Comparison of ENCODE assay signal across 1 cellular context in the genomic region with DNA sequence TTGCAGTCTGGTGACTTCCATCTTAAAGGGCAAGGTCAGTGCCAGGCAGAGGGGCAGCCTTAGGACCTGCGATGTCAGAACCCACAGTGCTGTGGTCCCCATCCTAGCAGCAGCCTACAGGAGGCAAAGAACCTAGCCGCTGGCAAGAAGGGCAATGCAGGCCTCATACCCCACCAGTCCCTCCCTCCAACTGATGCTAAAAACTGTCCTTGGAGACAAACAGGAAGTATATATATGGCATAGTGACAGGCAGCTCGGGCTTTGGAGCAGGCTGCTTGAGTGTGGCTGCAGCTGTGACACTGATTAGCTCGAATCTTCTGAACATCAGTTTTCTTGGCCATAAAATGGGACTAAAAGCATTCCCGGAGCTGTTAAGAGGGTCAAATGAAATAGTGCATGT.
TF ChIP-seq lines count a peak whose summit lies in the region.

No MANE protein-coding gene starts in this region.

TF ChIP-seq in WTC11, 78 proteins besides CTCF, POLR2A, EP300 and RAD21 (continued from another document):
- TF ChIP-seq, protein P1, sequence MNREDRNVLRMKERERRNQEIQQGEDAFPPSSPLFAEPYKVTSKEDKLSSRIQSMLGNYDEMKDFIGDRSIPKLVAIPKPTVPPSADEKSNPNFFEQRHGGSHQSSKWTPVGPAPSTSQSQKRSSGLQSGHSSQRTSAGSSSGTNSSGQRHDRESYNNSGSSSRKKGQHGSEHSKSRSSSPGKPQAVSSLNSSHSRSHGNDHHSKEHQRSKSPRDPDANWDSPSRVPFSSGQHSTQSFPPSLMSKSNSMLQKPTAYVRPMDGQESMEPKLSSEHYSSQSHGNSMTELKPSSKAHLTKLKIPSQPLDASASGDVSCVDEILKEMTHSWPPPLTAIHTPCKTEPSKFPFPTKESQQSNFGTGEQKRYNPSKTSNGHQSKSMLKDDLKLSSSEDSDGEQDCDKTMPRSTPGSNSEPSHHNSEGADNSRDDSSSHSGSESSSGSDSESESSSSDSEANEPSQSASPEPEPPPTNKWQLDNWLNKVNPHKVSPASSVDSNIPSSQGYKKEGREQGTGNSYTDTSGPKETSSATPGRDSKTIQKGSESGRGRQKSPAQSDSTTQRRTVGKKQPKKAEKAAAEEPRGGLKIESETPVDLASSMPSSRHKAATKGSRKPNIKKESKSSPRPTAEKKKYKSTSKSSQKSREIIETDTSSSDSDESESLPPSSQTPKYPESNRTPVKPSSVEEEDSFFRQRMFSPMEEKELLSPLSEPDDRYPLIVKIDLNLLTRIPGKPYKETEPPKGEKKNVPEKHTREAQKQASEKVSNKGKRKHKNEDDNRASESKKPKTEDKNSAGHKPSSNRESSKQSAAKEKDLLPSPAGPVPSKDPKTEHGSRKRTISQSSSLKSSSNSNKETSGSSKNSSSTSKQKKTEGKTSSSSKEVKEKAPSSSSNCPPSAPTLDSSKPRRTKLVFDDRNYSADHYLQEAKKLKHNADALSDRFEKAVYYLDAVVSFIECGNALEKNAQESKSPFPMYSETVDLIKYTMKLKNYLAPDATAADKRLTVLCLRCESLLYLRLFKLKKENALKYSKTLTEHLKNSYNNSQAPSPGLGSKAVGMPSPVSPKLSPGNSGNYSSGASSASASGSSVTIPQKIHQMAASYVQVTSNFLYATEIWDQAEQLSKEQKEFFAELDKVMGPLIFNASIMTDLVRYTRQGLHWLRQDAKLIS (CRISPR knock-in tag; IDR thresholded peaks at IDR 0.05; ENCODE audit: borderline replicate concordance): no peak
- TF ChIP-seq, protein P2, sequence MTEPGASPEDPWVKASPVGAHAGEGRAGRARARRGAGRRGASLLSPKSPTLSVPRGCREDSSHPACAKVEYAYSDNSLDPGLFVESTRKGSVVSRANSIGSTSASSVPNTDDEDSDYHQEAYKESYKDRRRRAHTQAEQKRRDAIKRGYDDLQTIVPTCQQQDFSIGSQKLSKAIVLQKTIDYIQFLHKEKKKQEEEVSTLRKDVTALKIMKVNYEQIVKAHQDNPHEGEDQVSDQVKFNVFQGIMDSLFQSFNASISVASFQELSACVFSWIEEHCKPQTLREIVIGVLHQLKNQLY (CRISPR knock-in tag; IDR thresholded peaks at IDR 0.05): no peak
- TF ChIP-seq ESRRA (CRISPR knock-in tag; IDR thresholded peaks at IDR 0.05; ENCODE audit: borderline replicate concordance): no peak
- TF ChIP-seq CREB1 (CRISPR knock-in tag; IDR thresholded peaks at IDR 0.05): no peak
- no peak for TF ChIP-seq ATF1 (CRISPR knock-in tag; IDR thresholded peaks at IDR 0.05)
- TF ChIP-seq NR1H2 (CRISPR knock-in tag; IDR thresholded peaks at IDR 0.05): no peak
- TF ChIP-seq, protein P3, sequence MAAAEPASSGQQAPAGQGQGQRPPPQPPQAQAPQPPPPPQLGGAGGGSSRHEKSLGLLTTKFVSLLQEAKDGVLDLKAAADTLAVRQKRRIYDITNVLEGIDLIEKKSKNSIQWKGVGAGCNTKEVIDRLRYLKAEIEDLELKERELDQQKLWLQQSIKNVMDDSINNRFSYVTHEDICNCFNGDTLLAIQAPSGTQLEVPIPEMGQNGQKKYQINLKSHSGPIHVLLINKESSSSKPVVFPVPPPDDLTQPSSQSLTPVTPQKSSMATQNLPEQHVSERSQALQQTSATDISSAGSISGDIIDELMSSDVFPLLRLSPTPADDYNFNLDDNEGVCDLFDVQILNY (CRISPR knock-in tag; IDR thresholded peaks at IDR 0.05): no peak
- no peak for TF ChIP-seq CBFB (CRISPR knock-in tag; IDR thresholded peaks at IDR 0.05; ENCODE audit: low read depth)
- TF ChIP-seq, protein P4, sequence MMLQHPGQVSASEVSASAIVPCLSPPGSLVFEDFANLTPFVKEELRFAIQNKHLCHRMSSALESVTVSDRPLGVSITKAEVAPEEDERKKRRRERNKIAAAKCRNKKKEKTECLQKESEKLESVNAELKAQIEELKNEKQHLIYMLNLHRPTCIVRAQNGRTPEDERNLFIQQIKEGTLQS (CRISPR knock-in tag; conservative IDR thresholded peaks at IDR 0.05): no peak
- TF ChIP-seq, protein P5, sequence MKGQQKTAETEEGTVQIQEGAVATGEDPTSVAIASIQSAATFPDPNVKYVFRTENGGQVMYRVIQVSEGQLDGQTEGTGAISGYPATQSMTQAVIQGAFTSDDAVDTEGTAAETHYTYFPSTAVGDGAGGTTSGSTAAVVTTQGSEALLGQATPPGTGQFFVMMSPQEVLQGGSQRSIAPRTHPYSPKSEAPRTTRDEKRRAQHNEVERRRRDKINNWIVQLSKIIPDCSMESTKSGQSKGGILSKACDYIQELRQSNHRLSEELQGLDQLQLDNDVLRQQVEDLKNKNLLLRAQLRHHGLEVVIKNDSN (CRISPR knock-in tag; IDR thresholded peaks at IDR 0.05): no peak
- TF ChIP-seq, protein P6, sequence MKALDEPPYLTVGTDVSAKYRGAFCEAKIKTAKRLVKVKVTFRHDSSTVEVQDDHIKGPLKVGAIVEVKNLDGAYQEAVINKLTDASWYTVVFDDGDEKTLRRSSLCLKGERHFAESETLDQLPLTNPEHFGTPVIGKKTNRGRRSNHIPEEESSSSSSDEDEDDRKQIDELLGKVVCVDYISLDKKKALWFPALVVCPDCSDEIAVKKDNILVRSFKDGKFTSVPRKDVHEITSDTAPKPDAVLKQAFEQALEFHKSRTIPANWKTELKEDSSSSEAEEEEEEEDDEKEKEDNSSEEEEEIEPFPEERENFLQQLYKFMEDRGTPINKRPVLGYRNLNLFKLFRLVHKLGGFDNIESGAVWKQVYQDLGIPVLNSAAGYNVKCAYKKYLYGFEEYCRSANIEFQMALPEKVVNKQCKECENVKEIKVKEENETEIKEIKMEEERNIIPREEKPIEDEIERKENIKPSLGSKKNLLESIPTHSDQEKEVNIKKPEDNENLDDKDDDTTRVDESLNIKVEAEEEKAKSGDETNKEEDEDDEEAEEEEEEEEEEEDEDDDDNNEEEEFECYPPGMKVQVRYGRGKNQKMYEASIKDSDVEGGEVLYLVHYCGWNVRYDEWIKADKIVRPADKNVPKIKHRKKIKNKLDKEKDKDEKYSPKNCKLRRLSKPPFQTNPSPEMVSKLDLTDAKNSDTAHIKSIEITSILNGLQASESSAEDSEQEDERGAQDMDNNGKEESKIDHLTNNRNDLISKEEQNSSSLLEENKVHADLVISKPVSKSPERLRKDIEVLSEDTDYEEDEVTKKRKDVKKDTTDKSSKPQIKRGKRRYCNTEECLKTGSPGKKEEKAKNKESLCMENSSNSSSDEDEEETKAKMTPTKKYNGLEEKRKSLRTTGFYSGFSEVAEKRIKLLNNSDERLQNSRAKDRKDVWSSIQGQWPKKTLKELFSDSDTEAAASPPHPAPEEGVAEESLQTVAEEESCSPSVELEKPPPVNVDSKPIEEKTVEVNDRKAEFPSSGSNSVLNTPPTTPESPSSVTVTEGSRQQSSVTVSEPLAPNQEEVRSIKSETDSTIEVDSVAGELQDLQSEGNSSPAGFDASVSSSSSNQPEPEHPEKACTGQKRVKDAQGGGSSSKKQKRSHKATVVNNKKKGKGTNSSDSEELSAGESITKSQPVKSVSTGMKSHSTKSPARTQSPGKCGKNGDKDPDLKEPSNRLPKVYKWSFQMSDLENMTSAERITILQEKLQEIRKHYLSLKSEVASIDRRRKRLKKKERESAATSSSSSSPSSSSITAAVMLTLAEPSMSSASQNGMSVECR (CRISPR knock-in tag; IDR thresholded peaks at IDR 0.05; ENCODE audit: borderline replicate concordance): no peak
- no peak for TF ChIP-seq NFYB (CRISPR knock-in tag; conservative IDR thresholded peaks at IDR 0.05; ENCODE audit: low read depth)
- TF ChIP-seq ZNF232 (CRISPR knock-in tag; IDR thresholded peaks at IDR 0.05): no peak
- TF ChIP-seq, protein P7, sequence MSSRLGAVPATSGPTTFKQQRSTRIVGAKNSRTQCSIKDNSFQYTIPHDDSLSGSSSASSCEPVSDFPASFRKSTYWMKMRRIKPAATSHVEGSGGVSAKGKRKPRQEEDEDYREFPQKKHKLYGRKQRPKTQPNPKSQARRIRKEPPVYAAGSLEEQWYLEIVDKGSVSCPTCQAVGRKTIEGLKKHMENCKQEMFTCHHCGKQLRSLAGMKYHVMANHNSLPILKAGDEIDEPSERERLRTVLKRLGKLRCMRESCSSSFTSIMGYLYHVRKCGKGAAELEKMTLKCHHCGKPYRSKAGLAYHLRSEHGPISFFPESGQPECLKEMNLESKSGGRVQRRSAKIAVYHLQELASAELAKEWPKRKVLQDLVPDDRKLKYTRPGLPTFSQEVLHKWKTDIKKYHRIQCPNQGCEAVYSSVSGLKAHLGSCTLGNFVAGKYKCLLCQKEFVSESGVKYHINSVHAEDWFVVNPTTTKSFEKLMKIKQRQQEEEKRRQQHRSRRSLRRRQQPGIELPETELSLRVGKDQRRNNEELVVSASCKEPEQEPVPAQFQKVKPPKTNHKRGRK (CRISPR knock-in tag; IDR thresholded peaks at IDR 0.05; ENCODE audit: borderline replicate concordance): no peak
